Comparison of ENCODE assay signal across 14 cellular contexts in genomic region chr11:33264926-33265325, GRCh38. TPM values are rescaled to one million over a fixed set of nuclear protein-coding genes. Genes with fewer than 3 reads are reported as not detected.
DNase-seq lines count a peak whose midpoint lies in the region; TF ChIP-seq lines count a peak whose summit lies in the region.
"Had no signal": no experiment of that assay in that cellular context is flagged by ENCODE, and none has a peak within 500 bp of the region (broad histone marks: within the 10 kb centered on the region; RNA-seq: fewer than 3 reads in every experiment).

No MANE protein-coding gene starts in this region.

- H4K91ac ChIP-seq in mesenchymal stem cell (ENCODE audit: low read length): no peak overlapping the region

- H2AFZ ChIP-seq in KMS-11 (ENCODE audit: low read depth): no peak overlapping the region
- H2AFZ ChIP-seq in mesenchymal stem cell (ENCODE audit: low read depth, low read length): no peak overlapping the region
- H2AFZ ChIP-seq in Karpas-422 (ENCODE audit: low read length): no peak overlapping the region
- H2AFZ ChIP-seq: GM23248 had no signal

- no peak overlapping the region for H4K8ac ChIP-seq in mesenchymal stem cell (ENCODE audit: low read length)

- H4K20me1 ChIP-seq in KMS-11 (ENCODE audit: insufficient read depth): peaks cover 11% of the 10 kb centered on the region; the same call in 1 of the 2 replicates
- H4K20me1 ChIP-seq in Karpas-422 (ENCODE audit: insufficient read depth, low read depth, low read length): peaks cover 16% of the 10 kb centered on the region; the same call in 1 of the 2 replicates

- H2BK12ac ChIP-seq in mesenchymal stem cell (ENCODE audit: low read length in 2 of 2): no peak overlapping the region

- no peak overlapping the region for H2BK5ac ChIP-seq in mesenchymal stem cell (ENCODE audit: low read depth, low read length, poor library complexity, severe bottlenecking)

- H3K27ac ChIP-seq in KMS-11 (no peak overlapping the region), mesenchymal stem cell (ENCODE audit: low read length, poor library complexity, severe bottlenecking) (no peak overlapping the region), Karpas-422 (ENCODE audit: low read length) (no peak overlapping the region)
- H3K27ac ChIP-seq: C4-2B, GM23248 had no signal

- H3K79me1 ChIP-seq in mesenchymal stem cell (replicated peaks; ENCODE audit: low read length, poor library complexity, severe bottlenecking): no peaks in the 10 kb centered on the region

- H3K9me3 ChIP-seq in mesenchymal stem cell (ENCODE audit: control insufficient read depth, low read length): no peaks in the 10 kb centered on the region
- H3K9me3 ChIP-seq in BE2C: no peaks in the 10 kb centered on the region
- H3K9me3 ChIP-seq in Karpas-422 (ENCODE audit: low read length): no peaks in the 10 kb centered on the region
- H3K9me3 ChIP-seq: Caco-2, HAP-1 had no signal

- H3K79me2 ChIP-seq in KMS-11 (ENCODE audit: insufficient read depth, low read depth) (peaks cover 97% of the 10 kb centered on the region), Karpas-422 (ENCODE audit: low read length) (peaks cover 98% of the 10 kb centered on the region)

- H3K4me1 ChIP-seq in KMS-11 (ENCODE audit: low read depth, poor library complexity, severe bottlenecking): peaks cover 74% of the 10 kb centered on the region
- peaks cover 4% of the 10 kb centered on the region for H3K4me1 ChIP-seq in mesenchymal stem cell (ENCODE audit: control insufficient read depth, insufficient read depth, low read depth, low read length)
- no peaks in the 10 kb centered on the region for H3K4me1 ChIP-seq in BE2C
- peaks cover 33% of the 10 kb centered on the region for H3K4me1 ChIP-seq in Karpas-422 (ENCODE audit: low read length)

- no peaks in the 10 kb centered on the region for H3K9me2 ChIP-seq in Karpas-422 (replicated peaks; ENCODE audit: insufficient read depth, low read length)

- H3K18ac ChIP-seq in mesenchymal stem cell (ENCODE audit: low read depth in 1 of 2, low read length in 2 of 2): no peak overlapping the region

- H3K4ac ChIP-seq in mesenchymal stem cell (ENCODE audit: low read depth in 1 of 2, low read length in 2 of 2): no peak overlapping the region

- DNase-seq in NCI-H2227 (lab: John Stamatoyannopoulos, UW; ENCODE audit: unreplicated experiment): peak; percentile 55
- DNase-seq in mesenchymal stem cell: no peak
- DNase-seq in BE2C: no peak
- no peak for DNase-seq in Karpas-422
- DNase-seq in activated effector memory CD4-positive, alpha-beta T cell treated with anti-CD3 and anti-CD28 coated beads, Interleukin-2, amount 50 U/mL, for 16 hours: no peak
- DNase-seq: ACHN; Caco-2; CD4-positive, alpha-beta T cell; DMS79; GDM1; GM23248 had no signal

- TF ChIP-seq CTCF in KMS-11 (conservative IDR thresholded peaks at IDR 0.05; ENCODE audit: low read depth, low read length) (no peak), BE2C (IDR thresholded peaks at IDR 0.05; ENCODE audit: low read depth, low read length) (no peak)

- no peak overlapping the region for H2BK15ac ChIP-seq in mesenchymal stem cell (ENCODE audit: low read depth, poor library complexity, severe bottlenecking)

- no peak overlapping the region for H2BK120ac ChIP-seq in mesenchymal stem cell (ENCODE audit: low read depth, low read length)

- peak overlapping the region; percentile 3; the same call in 1 of the 2 replicates for H3K4me2 ChIP-seq in KMS-11
- no peak overlapping the region for H3K4me2 ChIP-seq in mesenchymal stem cell (ENCODE audit: low read length, poor library complexity, severe bottlenecking)
- H3K4me2 ChIP-seq in Karpas-422 (ENCODE audit: low read depth, low read length, poor library complexity, severe bottlenecking): no peak overlapping the region

- no peak overlapping the region for H3K14ac ChIP-seq in mesenchymal stem cell (ENCODE audit: low read length in 2 of 2)

- no peaks in the 10 kb centered on the region for H3K36me3 ChIP-seq in KMS-11 (ENCODE audit: insufficient read depth)
- H3K36me3 ChIP-seq in mesenchymal stem cell (ENCODE audit: control insufficient read depth in 1 of 2, insufficient read depth in 2 of 2, low read depth in 1 of 2, low read length in 2 of 2): no peaks in the 10 kb centered on the region
- H3K36me3 ChIP-seq in BE2C: no peaks in the 10 kb centered on the region
- H3K36me3 ChIP-seq in Karpas-422 (ENCODE audit: insufficient read depth, low read length): no peaks in the 10 kb centered on the region
- H3K36me3 ChIP-seq: HAP-1 had no signal

- H3K9ac ChIP-seq in KMS-11 (no peak overlapping the region), mesenchymal stem cell (ENCODE audit: low read length) (peak overlapping the region; percentile 30), Karpas-422 (ENCODE audit: low read length) (no peak overlapping the region)
- H3K9ac ChIP-seq: GM23248 had no signal

- no peak overlapping the region for H2AK5ac ChIP-seq in mesenchymal stem cell (ENCODE audit: low read length, severe bottlenecking)

- no peak overlapping the region for H3K23ac ChIP-seq in mesenchymal stem cell (ENCODE audit: low read length in 2 of 2)

- H3K4me3 ChIP-seq in KMS-11 (IDR thresholded peaks at IDR 0.05; ENCODE audit: insufficient read depth, low read depth, low read length) (no peak overlapping the region), mesenchymal stem cell (ENCODE audit: insufficient read depth in 1 of 2, low read depth in 1 of 2, low read length in 2 of 2) (no peak overlapping the region), BE2C (ENCODE audit: low read depth, low read length) (no peak overlapping the region), Karpas-422 (ENCODE audit: low read length) (no peak overlapping the region)
- H3K4me3 ChIP-seq: GM23248, HAP-1 had no signal

- H3K27me3 ChIP-seq in KMS-11 (ENCODE audit: insufficient read depth, low read depth) (no peaks in the 10 kb centered on the region), mesenchymal stem cell (ENCODE audit: control insufficient read depth in 1 of 2, insufficient read depth in 1 of 2, low read length in 2 of 2) (no peaks in the 10 kb centered on the region), BE2C (no peaks in the 10 kb centered on the region), Karpas-422 (ENCODE audit: low read length) (no peaks in the 10 kb centered on the region)

RNA-seq across cellular contexts. Expression of gene HIPK3, which starts 7.7 kb away (rescaled TPM):
- 23.1 TPM for polyA plus RNA-seq in mesenchymal stem cell (2013, experiment 1 of 2)
- polyA plus RNA-seq in mesenchymal stem cell (2013, experiment 2 of 2): 22.4 TPM
- polyA plus RNA-seq in BE2C (2012; ENCODE audit: insufficient read depth, insufficient read length, low read depth): 2.0 TPM
- total RNA-seq in Karpas-422 (2014; rRNA removed; shearing (Covaris generic); ENCODE audit: low replicate concordance): 35.8 and 67.0 TPM in 2 replicates
